In genomic region chr22:36329217-36330078, GRCh38 we compare ENCODE assay signal across 1 cellular context.
A peak's percentile ranks its signal among the peaks of the same experiment; 100 is the strongest.
TF ChIP-seq lines count a peak whose summit lies in the region.

No MANE protein-coding gene starts in this region.

TF ChIP-seq in WTC11, 78 proteins besides CTCF, POLR2A, EP300 and RAD21 (continued from another document and continues in another):
- TF ChIP-seq PREB (CRISPR knock-in tag; IDR thresholded peaks at IDR 0.05; ENCODE audit: borderline replicate concordance), result no peak
- TF ChIP-seq FOXP1 (CRISPR knock-in tag; IDR thresholded peaks at IDR 0.05; ENCODE audit: borderline replicate concordance), result no peak
- TF ChIP-seq ZNF532 (CRISPR knock-in tag; IDR thresholded peaks at IDR 0.05; ENCODE audit: borderline replicate concordance), result peak; percentile 95; the same call in 1 of the 2 replicates
- no peak for TF ChIP-seq SOX15 (CRISPR knock-in tag; IDR thresholded peaks at IDR 0.05)
- TF ChIP-seq CREM (CRISPR knock-in tag; IDR thresholded peaks at IDR 0.05), result no peak
- peak; percentile 91 for TF ChIP-seq ZNF416 (CRISPR knock-in tag; IDR thresholded peaks at IDR 0.05)
- TF ChIP-seq ESRRA (CRISPR knock-in tag; IDR thresholded peaks at IDR 0.05; ENCODE audit: borderline replicate concordance), result no peak
- TF ChIP-seq NFE2L1 (CRISPR knock-in tag; IDR thresholded peaks at IDR 0.05), result no peak
- no peak for TF ChIP-seq MXD4 (CRISPR knock-in tag; IDR thresholded peaks at IDR 0.05; ENCODE audit: borderline replicate concordance)
- no peak for TF ChIP-seq MLX (CRISPR knock-in tag; IDR thresholded peaks at IDR 0.05)
- no peak for TF ChIP-seq ZNF512 (CRISPR knock-in tag; IDR thresholded peaks at IDR 0.05; ENCODE audit: borderline replicate concordance)
- TF ChIP-seq PRRX2 (CRISPR knock-in tag; IDR thresholded peaks at IDR 0.05), result peak; percentile 93
- TF ChIP-seq CBFB (CRISPR knock-in tag; IDR thresholded peaks at IDR 0.05; ENCODE audit: low read depth), result no peak
- TF ChIP-seq ERG (CRISPR knock-in tag; IDR thresholded peaks at IDR 0.05), result no peak
- TF ChIP-seq NFATC4 (CRISPR knock-in tag; IDR thresholded peaks at IDR 0.05), result peak; percentile 84; the same call in 1 of the 2 replicates
- no peak for TF ChIP-seq ATF6 (CRISPR knock-in tag; IDR thresholded peaks at IDR 0.05)
- TF ChIP-seq TCF7 (CRISPR knock-in tag; IDR thresholded peaks at IDR 0.05; ENCODE audit: low read depth), result no peak
- TF ChIP-seq ZNF671 (CRISPR knock-in tag; IDR thresholded peaks at IDR 0.05), result peak; percentile 90; the same call in 1 of the 2 replicates
- no peak for TF ChIP-seq ZBTB43 (CRISPR knock-in tag; IDR thresholded peaks at IDR 0.05)
- TF ChIP-seq TEAD1 (CRISPR knock-in tag; IDR thresholded peaks at IDR 0.05), result peak; percentile 40; the same call in 1 of the 2 replicates
- TF ChIP-seq ELF4 (CRISPR knock-in tag; IDR thresholded peaks at IDR 0.05; ENCODE audit: low read depth), result no peak
- no peak for TF ChIP-seq ZNF232 (CRISPR knock-in tag; IDR thresholded peaks at IDR 0.05)
- no peak for TF ChIP-seq GTF2I (CRISPR knock-in tag; conservative IDR thresholded peaks at IDR 0.05)
- no peak for TF ChIP-seq RELA (CRISPR knock-in tag; IDR thresholded peaks at IDR 0.05; ENCODE audit: borderline replicate concordance)
- 0 out of 2 replicates have a peak, but pooled peaks have one; percentile 39 for TF ChIP-seq FOXK1 (CRISPR knock-in tag; IDR thresholded peaks at IDR 0.05)
- TF ChIP-seq NFYB (CRISPR knock-in tag; conservative IDR thresholded peaks at IDR 0.05; ENCODE audit: low read depth), result no peak
- TF ChIP-seq AR (CRISPR knock-in tag; IDR thresholded peaks at IDR 0.05), result peak; percentile 42; the same call in 1 of the 2 replicates
- TF ChIP-seq HMGA2 (CRISPR knock-in tag; IDR thresholded peaks at IDR 0.05), result no peak
- TF ChIP-seq ZNF121 (CRISPR knock-in tag; IDR thresholded peaks at IDR 0.05), result no peak
- peak; percentile 84; the same call in 1 of the 2 replicates for TF ChIP-seq EMX1 (CRISPR knock-in tag; IDR thresholded peaks at IDR 0.05)
- no peak for TF ChIP-seq E2F1 (CRISPR knock-in tag; IDR thresholded peaks at IDR 0.05)
- TF ChIP-seq ATF1 (CRISPR knock-in tag; IDR thresholded peaks at IDR 0.05), result no peak
- no peak for TF ChIP-seq GABPB1 (CRISPR knock-in tag; IDR thresholded peaks at IDR 0.05)
- TF ChIP-seq ZNF219 (CRISPR knock-in tag; IDR thresholded peaks at IDR 0.05; ENCODE audit: borderline replicate concordance), result no peak
- TF ChIP-seq OVOL2 (CRISPR knock-in tag; IDR thresholded peaks at IDR 0.05; ENCODE audit: borderline replicate concordance), result no peak
- no peak for TF ChIP-seq CDX4 (CRISPR knock-in tag; IDR thresholded peaks at IDR 0.05; ENCODE audit: borderline replicate concordance)
- no peak for TF ChIP-seq CREB1 (CRISPR knock-in tag; IDR thresholded peaks at IDR 0.05)
- no peak for TF ChIP-seq GRHL2 (CRISPR knock-in tag; IDR thresholded peaks at IDR 0.05; ENCODE audit: insufficient replicate concordance, severe bottlenecking)
- TF ChIP-seq NR2C2 (CRISPR knock-in tag; IDR thresholded peaks at IDR 0.05), result no peak
- TF ChIP-seq FOXP4 (CRISPR knock-in tag; IDR thresholded peaks at IDR 0.05), result 0 out of 2 replicates have a peak, but pooled peaks have one; percentile 22
- TF ChIP-seq USF2 (CRISPR knock-in tag; IDR thresholded peaks at IDR 0.05), result no peak
- no peak for TF ChIP-seq JAZF1 (CRISPR knock-in tag; IDR thresholded peaks at IDR 0.05)
